ENCODE assay signal across 7 cellular contexts in the genomic region with DNA sequence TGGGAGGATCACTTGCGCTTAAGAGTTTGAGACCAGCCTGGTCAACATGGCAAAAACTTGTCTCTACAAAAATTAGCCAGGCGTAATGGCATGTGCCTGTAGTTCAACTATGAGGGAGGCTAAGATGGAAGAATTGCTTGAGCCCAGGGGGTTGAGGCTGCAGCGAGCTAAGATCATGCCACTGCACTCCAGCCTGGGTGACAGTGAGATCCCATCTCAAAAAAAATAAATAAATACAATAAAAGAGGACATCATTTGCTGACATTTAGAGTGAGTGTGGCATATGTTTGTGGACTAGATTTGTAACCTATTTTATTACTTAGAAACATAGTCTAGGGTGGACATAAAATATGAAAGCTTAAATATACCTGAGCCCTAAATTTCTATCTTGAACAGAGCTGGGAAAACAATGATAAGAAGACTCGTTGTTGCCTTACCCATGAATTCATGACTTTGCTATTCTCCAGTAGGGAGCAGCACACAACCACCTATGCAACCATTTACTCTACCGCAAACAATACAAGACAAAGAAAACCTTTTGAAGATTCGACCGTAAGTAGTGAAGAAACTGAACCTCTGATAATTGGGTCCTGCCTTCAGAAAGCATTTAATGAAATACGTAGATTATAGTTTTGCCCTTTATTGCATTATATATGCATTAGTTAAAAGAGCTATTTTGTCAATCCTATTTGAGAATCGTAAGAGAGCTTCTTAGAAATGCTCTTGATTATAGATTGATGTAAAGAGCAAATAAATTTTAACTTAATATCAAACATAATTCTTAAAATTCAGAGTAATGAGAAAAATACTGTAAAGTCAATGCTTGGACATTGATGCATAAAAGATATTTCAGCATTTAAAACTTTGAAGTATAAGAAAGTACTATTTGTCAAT.
DNase-seq lines count a peak whose midpoint lies in the region; ATAC-seq, FAIRE-seq and TF ChIP-seq lines count a peak whose summit lies in the region.

No MANE protein-coding gene starts in this region.

- H3K79me2 ChIP-seq in Loucy (ENCODE audit: insufficient read depth, low read length) = no peaks in the 10 kb centered on the region

- DNase-seq in SK-MEL-5 (ENCODE audit: low read depth, low spot score) = peak; percentile 89
- peak; percentile 79 for DNase-seq in fibroblast of villous mesenchyme (ENCODE audit: low read depth)
- DNase-seq in pancreas = peak in 2 of 6 donors; percentile 6 to 19

- FAIRE-seq in pancreas (lab: Jason Lieb, UNC) = peak; percentile 91

- intact Hi-C loops in pancreas (cut with DNase I) = no loop called here

- H3K36me3 ChIP-seq in Loucy (ENCODE audit: insufficient read depth, low read length) (no peaks in the 10 kb centered on the region), pancreas (no peaks in the 10 kb centered on the region)

- H3K4me3 ChIP-seq in Loucy (ENCODE audit: low read length, poor library complexity, severe bottlenecking) (no peak overlapping the region), fibroblast of villous mesenchyme (ENCODE audit: low read depth, low read length) (no peak overlapping the region), pancreas (no peak overlapping the region)

- no peaks in the 10 kb centered on the region for H4K20me1 ChIP-seq in Loucy (ENCODE audit: insufficient read depth, low read length, poor library complexity, severe bottlenecking)

- TF ChIP-seq CTCF in GM12873 (IDR thresholded peaks at IDR 0.05; ENCODE audit: insufficient read depth, low read depth, low read length, missing control alignments) = peak; percentile 48
- peak; percentile 82 for TF ChIP-seq CTCF in Loucy (conservative IDR thresholded peaks at IDR 0.05; ENCODE audit: low read length)
- peak; percentile 75 for TF ChIP-seq CTCF in fibroblast of villous mesenchyme (IDR thresholded peaks at IDR 0.05; ENCODE audit: insufficient read depth, low read depth, low read length)
- peak in 3 of 4 donors; percentile 32 to 48 (median 46) for TF ChIP-seq CTCF in pancreas (IDR thresholded peaks at IDR 0.05)

- no peak overlapping the region for H3K4me2 ChIP-seq in Loucy (ENCODE audit: low read depth, low read length, poor library complexity, severe bottlenecking)

- peak overlapping the region; percentile 45; the same call in 1 of the 2 replicates for H2AFZ ChIP-seq in Loucy (ENCODE audit: low read length)

- no peak overlapping the region for H3K9ac ChIP-seq in Loucy (ENCODE audit: low read depth, low read length, poor library complexity, severe bottlenecking)

- H3F3A ChIP-seq in Loucy (ENCODE audit: low read depth) = no peaks in the 10 kb centered on the region

- no peaks in the 10 kb centered on the region for H3K9me3 ChIP-seq in Loucy (ENCODE audit: insufficient read depth, low read depth, low read length)
- no peaks in the 10 kb centered on the region for H3K9me3 ChIP-seq in pancreas

- in situ Hi-C loops in SK-MEL-5 (cut with HindIII; ENCODE audit: low pct_unique_long_range_greater_than_20kb, low sequenced_read_pairs) = loop anchor here (25.0 kb wide), 1 partner anchor 234 kb away; no protein-coding TSS in a partner anchor

- no peaks in the 10 kb centered on the region for H3K9me2 ChIP-seq in Loucy (replicated peaks; ENCODE audit: low read depth, low read length)

- H3K4me1 ChIP-seq in Loucy (ENCODE audit: insufficient read depth, low read length, poor library complexity, severe bottlenecking) = no peaks in the 10 kb centered on the region
- no peaks in the 10 kb centered on the region for H3K4me1 ChIP-seq in pancreas

- WGBS in pancreas, 2 donors = 33% methylated on average over 9 of the region's 9 CpGs

- H3K27ac ChIP-seq in pancreas = no peak overlapping the region

- H3K27me3 ChIP-seq in Loucy (ENCODE audit: insufficient read depth, low read length, poor library complexity, severe bottlenecking) (no peaks in the 10 kb centered on the region), pancreas (peaks cover 0 to 5% (median 0%) of the 10 kb centered on the region in 4 donors)

- ATAC-seq in pancreas = peak; percentile 83 to 94 (median 93)
- no peak for ATAC-seq in HG03196 (IDR thresholded peaks at IDR 0.05; ENCODE audit: unreplicated experiment)
- no peak for ATAC-seq in HG03025 (IDR thresholded peaks at IDR 0.05; ENCODE audit: low FRiP score, unreplicated experiment)

Comparison
In these comparisons a context has a peak if more than half of its experiments do, and no peak if none do; other contexts are left out.
1. ATAC-seq: peak in pancreas (4 of 4); none in HG03196 (single experiment) and HG03025 (single experiment).
2. Peak in every context shown above with its lines, with median percentiles within 50 percentile points of each other: CTCF ChIP-seq.